17 cellular contexts compared by ENCODE assay signal in genomic region chr7:75719626-75720025, GRCh38. TPM values are rescaled to one million over a fixed set of nuclear protein-coding genes. Genes with fewer than 3 reads are reported as not detected.
"Had no signal": no experiment of that assay in that cellular context is flagged by ENCODE, and none has a peak within 500 bp of the region (broad histone marks: within the 10 kb centered on the region; RNA-seq: fewer than 3 reads in every experiment).

No MANE protein-coding gene starts in this region.

- H3K4me3 Mint-ChIP-seq: natural killer cell treated with Interleukin-12 subunit alpha and Interleukin-12 subunit beta and Interleukin-15 and Interleukin-18, amount 100 ng/mL, for 72 hours had no signal

- H3K9me3 Mint-ChIP-seq: natural killer cell treated with Interleukin-12 subunit alpha and Interleukin-12 subunit beta and Interleukin-15 and Interleukin-18, amount 100 ng/mL, for 72 hours had no signal

- H3K27ac ChIP-seq: dorsolateral prefrontal cortex, heart left ventricle, parathyroid adenoma, sigmoid colon, skin epidermis had no signal

- DNase-seq: cortex of kidney; dorsolateral prefrontal cortex; effector CD8-positive, alpha-beta T cell; foreskin melanocyte; heart left ventricle; hippocampal formation; midbrain; stimulated activated CD4-positive, alpha-beta T cell treated with anti-CD3 and anti-CD28 coated beads, Interleukin-12 subunit alpha, Interleukin-12 subunit beta, amount 100 ng/mL, for 4 hours; stimulated activated naive CD4-positive, alpha-beta T cell treated with Interleukin-2 at 50 U/mL for 16 hours; trophoblast cell had no signal

- H3K27ac Mint-ChIP-seq: natural killer cell treated with Interleukin-12 subunit alpha and Interleukin-12 subunit beta and Interleukin-15 and Interleukin-18, amount 100 ng/mL, for 72 hours had no signal

- ATAC-seq: heart left ventricle; natural killer cell treated with Interleukin-12 subunit alpha and Interleukin-12 subunit beta and Interleukin-15 and Interleukin-18, amount 100 ng/mL, for 72 hours had no signal

- H3K36me3 Mint-ChIP-seq: natural killer cell treated with Interleukin-12 subunit alpha and Interleukin-12 subunit beta and Interleukin-15 and Interleukin-18, amount 100 ng/mL, for 72 hours had no signal

RNA-seq across cellular contexts. Expression of gene CCL26, which starts 52.4 kb away (rescaled TPM):
- total RNA-seq: glomerular endothelial cell; kidney epithelial cell; natural killer cell treated with Interleukin-12 subunit alpha and Interleukin-12 subunit beta and Interleukin-15 and Interleukin-18, amount 100 ng/mL, for 72 hours; pulmonary artery endothelial cell had no signal
